In the genomic region with DNA sequence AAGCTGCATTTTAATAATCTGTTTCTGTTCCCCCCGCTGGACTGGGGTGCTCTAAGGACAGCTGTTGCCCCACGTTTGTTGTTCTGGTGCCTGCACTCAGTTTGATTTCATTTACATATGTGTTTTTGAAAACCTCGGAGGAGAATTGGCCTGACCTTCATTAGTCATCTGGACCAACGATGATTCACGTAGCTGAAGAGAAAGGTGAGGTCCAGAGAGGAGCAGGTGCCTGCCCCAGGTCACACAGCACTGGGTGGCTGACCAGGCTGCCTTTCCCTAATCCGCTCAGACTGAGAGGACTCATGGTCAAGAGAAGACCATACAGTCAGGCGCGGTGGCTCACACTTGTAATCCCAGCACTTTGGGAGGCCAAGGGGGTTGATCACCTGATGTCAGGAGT, we compare ENCODE assay signal across 20 cellular contexts. TPM values are rescaled to one million over a fixed set of nuclear protein-coding genes. Genes with fewer than 3 reads are reported as not detected.
DNase-seq lines count a peak whose midpoint lies in the region; ATAC-seq and TF ChIP-seq lines count a peak whose summit lies in the region.
"Had no signal": no experiment of that assay in that cellular context is flagged by ENCODE, and none has a peak within 500 bp of the region (broad histone marks: within the 10 kb centered on the region; RNA-seq: fewer than 3 reads in every experiment).

No MANE protein-coding gene starts in this region.

- H3K9me2 ChIP-seq in PC-3 (replicated peaks; ENCODE audit: low read length) = no peaks in the 10 kb centered on the region

- H3K4me1 Mint-ChIP-seq in chondrocyte (ENCODE audit: low read depth) = peaks cover 88% of the 10 kb centered on the region
- H3K4me1 Mint-ChIP-seq: stimulated activated memory B cell treated with anti-CD40 and anti-IgM and Interleukin-4, amounts not matched to agents 10 μg/mL and 1 μg/mL and 100 μg/mL, for 72 hours had no signal

- no peaks in the 10 kb centered on the region for H4K20me1 ChIP-seq in PC-3 (ENCODE audit: low read length)

- H3K36me3 ChIP-seq in PC-3 (ENCODE audit: low read depth, low read length) = no peaks in the 10 kb centered on the region
- H3K36me3 ChIP-seq in prostate gland = no peaks in the 10 kb centered on the region
- no peaks in the 10 kb centered on the region for H3K36me3 ChIP-seq in lower lobe of right lung
- H3K36me3 ChIP-seq: HAP-1, upper lobe of right lung had no signal

- no TSS peak for BruUV-seq in PC-3 (replicated peaks; lab: Mats Ljungman, UMichigan)

- intact Hi-C loops in PC-3 (cut with micrococcal nuclease) (no loop called here), prostate gland (cut with DNase I) (no loop called here), lower lobe of right lung (cut with DNase I) (no loop called here)

- no peak overlapping the region for H2AFZ ChIP-seq in PC-3 (ENCODE audit: low read length)

- no peak for TF ChIP-seq CTCF in PC-3 (conservative IDR thresholded peaks at IDR 0.05; ENCODE audit: low read depth, low read length)
- no peak for TF ChIP-seq CTCF in chondrocyte (IDR thresholded peaks at IDR 0.05)
- no peak for TF ChIP-seq CTCF in prostate gland (IDR thresholded peaks at IDR 0.05)
- TF ChIP-seq CTCF in lower lobe of right lung (IDR thresholded peaks at IDR 0.05) = no peak

- H3K27ac ChIP-seq in PC-3 (ENCODE audit: low read length) = no peak overlapping the region
- H3K27ac ChIP-seq in prostate gland = peak overlapping the region; percentile 18 to 23
- no peak overlapping the region for H3K27ac ChIP-seq in lower lobe of right lung
- H3K27ac ChIP-seq: skin epidermis, upper lobe of right lung had no signal

- H3K27me3 Mint-ChIP-seq in chondrocyte (ENCODE audit: low read depth) = no peaks in the 10 kb centered on the region

- no peaks in the 10 kb centered on the region for H3K9me3 ChIP-seq in PC-3 (ENCODE audit: low read length)
- no peaks in the 10 kb centered on the region for H3K9me3 ChIP-seq in prostate gland
- no peaks in the 10 kb centered on the region for H3K9me3 ChIP-seq in lower lobe of right lung
- H3K9me3 ChIP-seq: HAP-1, upper lobe of right lung had no signal

- ATAC-seq in PC-3 (peak; percentile 46), lower lobe of right lung (no peak), HG03095 (IDR thresholded peaks at IDR 0.05; ENCODE audit: unreplicated experiment) (no peak)
- ATAC-seq: stimulated activated memory B cell treated with anti-CD40 and anti-IgM and Interleukin-4, amounts not matched to agents 10 μg/mL and 1 μg/mL and 100 μg/mL, for 72 hours; upper lobe of right lung had no signal

- H3K27me3 ChIP-seq in PC-3 (ENCODE audit: low read length) = no peaks in the 10 kb centered on the region
- peaks cover 1% of the 10 kb centered on the region for H3K27me3 ChIP-seq in prostate gland (replicated peaks; ENCODE audit: insufficient read depth)
- H3K27me3 ChIP-seq in lower lobe of right lung (ENCODE audit: low read depth) = no peaks in the 10 kb centered on the region
- H3K27me3 ChIP-seq: upper lobe of right lung had no signal

- no peaks in the 10 kb centered on the region for H3K36me3 Mint-ChIP-seq in chondrocyte (ENCODE audit: low read depth)
- H3K36me3 Mint-ChIP-seq: activated naive CD4-positive, alpha-beta T cell treated with anti-CD3 and anti-CD28 coated beads, Interleukin-2, amount 10 ng/mL, durations not matched to agents 7 days and 5 days; mesothelial cell of epicardium; stimulated activated memory B cell treated with anti-CD40 and anti-IgM and Interleukin-4, amounts not matched to agents 10 μg/mL and 1 μg/mL and 100 μg/mL, for 72 hours had no signal

- no peak for TF ChIP-seq POLR2A in prostate gland (IDR thresholded peaks at IDR 0.05)

- WGBS in prostate gland = 90% methylated on average over 8 of the region's 8 CpGs

- H3K4me2 ChIP-seq in PC-3 (ENCODE audit: low read length) = no peak overlapping the region

- DNase-seq in EL (peak; percentile 33), PC-3 (peak; percentile 66), chondrocyte (ENCODE audit: low spot score) (no peak), prostate gland (ENCODE audit: low spot score) (no peak), HUDEP-2 (lab: John Stamatoyannopoulos, UW; ENCODE audit: unreplicated experiment in 76 of 76) (no peak), lower lobe of right lung (no peak)
- DNase-seq in activated CD4-positive, alpha-beta T cell treated with anti-CD3 and anti-CD28 coated beads for 4 hours = no peak
- DNase-seq: activated CD4-positive, alpha-beta T cell treated with anti-CD3 and anti-CD28 coated beads for 1 hour; activated naive CD4-positive, alpha-beta T cell treated with anti-CD3 and anti-CD28 coated beads, Interleukin-2, amount 10 ng/mL, durations not matched to agents 7 days and 5 days; caudate nucleus; foreskin melanocyte; NCI-H2171; NCI-H774; T-helper 2 cell; upper lobe of right lung had no signal

- H3K27ac Mint-ChIP-seq in chondrocyte (ENCODE audit: unreplicated experiment) = peak overlapping the region; percentile 94
- H3K27ac Mint-ChIP-seq: activated naive CD4-positive, alpha-beta T cell treated with anti-CD3 and anti-CD28 coated beads, Interleukin-2, amount 10 ng/mL, durations not matched to agents 7 days and 5 days; mesothelial cell of epicardium; stimulated activated memory B cell treated with anti-CD40 and anti-IgM and Interleukin-4, amounts not matched to agents 10 μg/mL and 1 μg/mL and 100 μg/mL, for 72 hours had no signal

- CTCF ChIA-PET in PC-3 (lab: Charles Lee) = no interaction called here

- H3K9me3 Mint-ChIP-seq in chondrocyte (ENCODE audit: low read depth) = no peaks in the 10 kb centered on the region
- H3K9me3 Mint-ChIP-seq: activated naive CD4-positive, alpha-beta T cell treated with anti-CD3 and anti-CD28 coated beads, Interleukin-2, amount 10 ng/mL, durations not matched to agents 7 days and 5 days; mesothelial cell of epicardium; stimulated activated memory B cell treated with anti-CD40 and anti-IgM and Interleukin-4, amounts not matched to agents 10 μg/mL and 1 μg/mL and 100 μg/mL, for 72 hours had no signal

- no peaks in the 10 kb centered on the region for H3K79me2 ChIP-seq in PC-3 (ENCODE audit: low read length)

- no peak overlapping the region for H3K9ac ChIP-seq in PC-3 (ENCODE audit: low read length)

- no peak overlapping the region for H3K4me3 Mint-ChIP-seq in chondrocyte (ENCODE audit: unreplicated experiment)
- H3K4me3 Mint-ChIP-seq: activated naive CD4-positive, alpha-beta T cell treated with anti-CD3 and anti-CD28 coated beads, Interleukin-2, amount 10 ng/mL, durations not matched to agents 7 days and 5 days; mesothelial cell of epicardium; stimulated activated memory B cell treated with anti-CD40 and anti-IgM and Interleukin-4, amounts not matched to agents 10 μg/mL and 1 μg/mL and 100 μg/mL, for 72 hours had no signal

- H3F3A ChIP-seq in PC-3 (ENCODE audit: low read length, unreplicated experiment) = no peaks in the 10 kb centered on the region

- POLR2A ChIA-PET in PC-3 (lab: Charles Lee; ENCODE audit: unreplicated experiment) = no interaction called here

- H3K4me1 ChIP-seq in PC-3 (ENCODE audit: insufficient read depth, low read length) (peaks cover 26% of the 10 kb centered on the region), prostate gland (replicated peaks) (no peaks in the 10 kb centered on the region), lower lobe of right lung (no peaks in the 10 kb centered on the region)
- H3K4me1 ChIP-seq: HAP-1, upper lobe of right lung had no signal

- H3K4me3 ChIP-seq in PC-3 (ENCODE audit: low read length) (no peak overlapping the region), prostate gland (no peak overlapping the region), lower lobe of right lung (no peak overlapping the region)
- H3K4me3 ChIP-seq: HAP-1, skin epidermis, upper lobe of right lung had no signal

RNA-seq across cellular contexts. Expression of gene CSDC2, which starts 3.8 kb away (rescaled TPM):
- total RNA-seq in PC-3 (2014; rRNA removed) (not detected in 2 replicates), chondrocyte (12.7 to 21.7 TPM (median 20.9 TPM) in 3 replicates), prostate gland (10 to 100 TPM in 1 of 2 donors, 1 to 10 TPM in 1; 7.2 to 93.6 TPM), lower lobe of right lung (2.4 TPM)

RNA-seq across cellular contexts. Expression of gene POLR3H, which starts 20.3 kb away (rescaled TPM):
- 21.2 and 30.4 TPM in 2 replicates for total RNA-seq in PC-3 (2014; rRNA removed)
- total RNA-seq in chondrocyte = 39.6 to 57.3 TPM (median 41.5 TPM) in 3 replicates
- 10 to 100 TPM; 27.8 to 29.1 TPM for total RNA-seq in prostate gland
- 39.0 TPM for total RNA-seq in lower lobe of right lung

RNA-seq across cellular contexts. Expression of gene PMM1, which starts 25.1 kb away (rescaled TPM):
- total RNA-seq in PC-3 (2014; rRNA removed) = 18.0 and 18.6 TPM in 2 replicates
- total RNA-seq in chondrocyte = 39.3 to 48.2 TPM (median 47.1 TPM) in 3 replicates
- 10 to 100 TPM; 49.0 to 58.6 TPM for total RNA-seq in prostate gland
- 47.3 TPM for total RNA-seq in lower lobe of right lung

RNA-seq across cellular contexts. Expression of gene DESI1, which starts 56.3 kb away (rescaled TPM):
- total RNA-seq in PC-3 (2014; rRNA removed) (20.9 and 21.9 TPM in 2 replicates), chondrocyte (29.5 to 33.9 TPM (median 29.8 TPM) in 3 replicates), prostate gland (10 to 100 TPM; 16.0 to 22.9 TPM), lower lobe of right lung (26.1 TPM)

RNA-seq across cellular contexts. Expression of gene XRCC6, which starts 56.5 kb away (rescaled TPM):
- total RNA-seq in PC-3 (2014; rRNA removed) = 404 and 432 TPM in 2 replicates
- total RNA-seq in chondrocyte = 156 to 210 TPM (median 161 TPM) in 3 replicates
- total RNA-seq in prostate gland = 100 to 1,000 TPM; 247 to 254 TPM
- total RNA-seq in lower lobe of right lung = 162 TPM

Comparison
In these comparisons a context has a peak if more than half of its experiments do, and no peak if none do; other contexts are left out.
1. DNase-seq: peak in EL (single experiment) and PC-3 (single experiment); none in chondrocyte (single experiment), prostate gland (single experiment), HUDEP-2 (0 of 76), activated CD4-positive, alpha-beta T cell treated with anti-CD3 and anti-CD28 coated beads for 4 hours (0 of 2) and lower lobe of right lung (single experiment).
2. H3K27ac ChIP-seq: peak in prostate gland (2 of 2); none in PC-3 (single experiment) and lower lobe of right lung (single experiment).